Comparison of ENCODE assay signal across 8 cellular contexts in genomic region chr19:1279782-1280341, GRCh38.
A peak's percentile ranks its signal among the peaks of the same experiment; 100 is the strongest.
DNase-seq lines count a peak whose midpoint lies in the region; ATAC-seq and TF ChIP-seq lines count a peak whose summit lies in the region.

No MANE protein-coding gene starts in this region.

- ATAC-seq in GM19452 (IDR thresholded peaks at IDR 0.05; ENCODE audit: unreplicated experiment), result no peak

- TF ChIP-seq CTCF in AG04449 (IDR thresholded peaks at IDR 0.05; ENCODE audit: insufficient read depth, low read length, missing control alignments), result peak; percentile 94

- POLR2A ChIA-PET in AG04449 (lab: Yijun Ruan, JAX), result interaction anchor here (1.4 to 1.9 kb wide), 3 partner anchors 11 to 35 kb away, joined by 4 to 11 read pairs (median 6); partner anchors contain the start of gene CIRBP

- no peak overlapping the region for H3K4me3 ChIP-seq in AG04449 (ENCODE audit: low read depth, low read length)

- CTCF ChIA-PET in AG04449 (lab: Yijun Ruan, JAX), result interaction anchor here (0.6 to 3.5 kb wide), 31 partner anchors 8 to 308 kb away, joined by 3 to 26 read pairs (median 4); partner anchors contain the start of genes CIRBP and NDUFS7

- DNase-seq in AG04449 (ENCODE audit: low read depth, low spot score), result no peak
- DNase-seq in GM19238 (ENCODE audit: insufficient read length, low spot score), result peak; percentile 92
- DNase-seq in NCI-H2171 treated with DMSO at 0.1 percent for 48 hours (lab: John Stamatoyannopoulos, UW), result peak; percentile 74
- DNase-seq in activated CD4-positive, alpha-beta T cell treated with anti-CD3 and anti-CD28 coated beads for 1 hour, result peak; percentile 68
- peak; percentile 68 for DNase-seq in central memory CD4-positive, alpha-beta T cell
- DNase-seq in kidney tubule cell (ENCODE audit: low spot score), result peak; percentile 83
- DNase-seq in stimulated activated CD4-positive, alpha-beta T cell treated with anti-CD3 and anti-CD28 coated beads, Interleukin-4, amount 100 ng/mL, for 1 hour, result peak; percentile 80
